In the genomic region with DNA sequence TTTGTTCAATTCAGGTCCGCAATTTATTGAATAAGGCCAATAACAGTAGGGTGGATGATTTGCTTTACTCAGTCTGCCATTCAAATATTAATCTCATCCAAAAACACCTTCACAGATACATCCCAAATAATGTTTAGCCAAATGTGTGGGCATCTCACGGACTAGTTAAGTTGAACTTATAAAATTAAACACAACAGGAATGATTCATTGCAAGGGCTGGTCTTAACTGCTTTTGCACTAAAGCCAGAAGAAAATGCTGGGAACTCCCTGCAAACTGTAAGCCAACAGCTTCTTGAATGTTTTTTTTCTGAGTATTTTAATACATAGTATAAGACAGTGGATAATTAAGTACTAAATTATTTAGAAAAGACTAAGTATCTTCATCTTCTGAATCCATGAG, we compare ENCODE assay signal across 24 cellular contexts.
"Had no signal": no experiment of that assay in that cellular context is flagged by ENCODE, and none has a peak within 500 bp of the region (broad histone marks: within the 10 kb centered on the region; RNA-seq: fewer than 3 reads in every experiment).

No MANE protein-coding gene starts in this region.

- H3K27ac Mint-ChIP-seq: activated B cell treated with CpG ODN at 0.5 μM for 24 hours; activated CD4-positive, alpha-beta T cell treated with anti-CD3 and anti-CD28 coated beads, Interleukin-2, amount 10 ng/mL, durations not matched to agents 24 days and 14 days; activated CD8-positive, alpha-beta T cell treated with anti-CD3 and anti-CD28 coated beads for 36 hours; activated naive CD4-positive, alpha-beta T cell treated with anti-CD3 and anti-CD28 coated beads for 36 hours; activated naive CD8-positive, alpha-beta T cell treated with anti-CD3 and anti-CD28 coated beads, Interleukin-2, amount 50 U/mL, for 24 hours; activated T-helper 17 cell treated with anti-CD3 and anti-CD28 coated beads, Interleukin-2, amount 50 U/mL, for 72 hours; dendritic cell treated with granulocyte-macrophage colony-stimulating factor and Interleukin-4, amounts not matched to agents 40 ng/mL and 50 ng/mL, for 4 days; effector memory CD8-positive, alpha-beta T cell; naive B cell had no signal

- ATAC-seq: activated CD8-positive, alpha-beta T cell treated with anti-CD3 and anti-CD28 coated beads for 36 hours; activated naive CD8-positive, alpha-beta T cell treated with anti-CD3 and anti-CD28 coated beads, Interleukin-2, amount 50 U/mL, for 24 hours; activated T-helper 17 cell treated with anti-CD3 and anti-CD28 coated beads, Interleukin-2, amount 50 U/mL, for 72 hours; effector memory CD8-positive, alpha-beta T cell; gastrocnemius medialis; left ventricle myocardium superior; mucosa of descending colon; pancreas; sciatic nerve had no signal

- H3K4me1 ChIP-seq: gastrocnemius medialis, pancreas, spleen had no signal

- DNase-seq: activated B cell treated with CpG ODN at 0.5 μM for 24 hours; activated CD4-positive, alpha-beta T cell treated with anti-CD3 and anti-CD28 coated beads, Interleukin-2, amount 10 ng/mL, durations not matched to agents 24 days and 14 days; activated CD8-positive, alpha-beta T cell treated with anti-CD3 and anti-CD28 coated beads for 36 hours; activated naive CD4-positive, alpha-beta T cell treated with anti-CD3 and anti-CD28 coated beads for 36 hours; activated naive CD8-positive, alpha-beta T cell treated with anti-CD3 and anti-CD28 coated beads, Interleukin-2, amount 50 U/mL, for 24 hours; activated T-cell treated with anti-CD3 and anti-CD28 coated beads, Interleukin-2, amount 50 U/mL, for 1 hour; aorta; effector memory CD8-positive, alpha-beta T cell; gastrocnemius medialis; head of caudate nucleus; left ventricle myocardium superior; mesenchymal stem cell; mucosa of descending colon; naive B cell; pancreas; spleen; stimulated activated CD8-positive, alpha-beta memory T cell treated with anti-CD3 and anti-CD28 coated beads, Interleukin-4, amount 100 ng/mL, for 48 hours; stimulated activated naive CD4-positive, alpha-beta T cell; T-helper 1 cell; T-helper 9 cell; tibial artery had no signal

- FAIRE-seq: pancreas had no signal

- H3K4me3 Mint-ChIP-seq: activated B cell treated with CpG ODN at 0.5 μM for 24 hours; activated CD4-positive, alpha-beta T cell treated with anti-CD3 and anti-CD28 coated beads, Interleukin-2, amount 10 ng/mL, durations not matched to agents 24 days and 14 days; activated CD8-positive, alpha-beta T cell treated with anti-CD3 and anti-CD28 coated beads for 36 hours; activated naive CD4-positive, alpha-beta T cell treated with anti-CD3 and anti-CD28 coated beads for 36 hours; activated naive CD8-positive, alpha-beta T cell treated with anti-CD3 and anti-CD28 coated beads, Interleukin-2, amount 50 U/mL, for 24 hours; activated T-helper 17 cell treated with anti-CD3 and anti-CD28 coated beads, Interleukin-2, amount 50 U/mL, for 72 hours; dendritic cell treated with granulocyte-macrophage colony-stimulating factor and Interleukin-4, amounts not matched to agents 40 ng/mL and 50 ng/mL, for 4 days; effector memory CD8-positive, alpha-beta T cell; naive B cell had no signal

- H3K4me1 Mint-ChIP-seq: activated B cell treated with CpG ODN at 0.5 μM for 24 hours; activated CD4-positive, alpha-beta T cell treated with anti-CD3 and anti-CD28 coated beads, Interleukin-2, amount 10 ng/mL, durations not matched to agents 24 days and 14 days; activated naive CD8-positive, alpha-beta T cell treated with anti-CD3 and anti-CD28 coated beads, Interleukin-2, amount 50 U/mL, for 24 hours; activated T-helper 17 cell treated with anti-CD3 and anti-CD28 coated beads, Interleukin-2, amount 50 U/mL, for 72 hours; naive B cell had no signal

- H3K36me3 Mint-ChIP-seq: naive B cell had no signal

- H3K36me3 ChIP-seq: gastrocnemius medialis, pancreas, spleen, tibial artery had no signal

- H3K27me3 ChIP-seq: gastrocnemius medialis, spleen, tibial artery had no signal

- H3K27me3 Mint-ChIP-seq: activated B cell treated with CpG ODN at 0.5 μM for 24 hours; activated CD4-positive, alpha-beta T cell treated with anti-CD3 and anti-CD28 coated beads, Interleukin-2, amount 10 ng/mL, durations not matched to agents 24 days and 14 days; activated CD8-positive, alpha-beta T cell treated with anti-CD3 and anti-CD28 coated beads for 36 hours; activated naive CD8-positive, alpha-beta T cell treated with anti-CD3 and anti-CD28 coated beads, Interleukin-2, amount 50 U/mL, for 24 hours; activated T-helper 17 cell treated with anti-CD3 and anti-CD28 coated beads, Interleukin-2, amount 50 U/mL, for 72 hours; dendritic cell treated with granulocyte-macrophage colony-stimulating factor and Interleukin-4, amounts not matched to agents 40 ng/mL and 50 ng/mL, for 4 days; effector memory CD8-positive, alpha-beta T cell; naive B cell had no signal

- H3K9me3 ChIP-seq: gastrocnemius medialis, pancreas, tibial artery had no signal

- H3K4me3 ChIP-seq: gastrocnemius medialis, mucosa of descending colon, pancreas, spleen, tibial artery had no signal

- H3K27ac ChIP-seq: gastrocnemius medialis, pancreas, spleen had no signal

- H3K9me3 Mint-ChIP-seq: activated CD4-positive, alpha-beta T cell treated with anti-CD3 and anti-CD28 coated beads, Interleukin-2, amount 10 ng/mL, durations not matched to agents 24 days and 14 days had no signal
